8 cellular contexts compared by ENCODE assay signal in the genomic region with DNA sequence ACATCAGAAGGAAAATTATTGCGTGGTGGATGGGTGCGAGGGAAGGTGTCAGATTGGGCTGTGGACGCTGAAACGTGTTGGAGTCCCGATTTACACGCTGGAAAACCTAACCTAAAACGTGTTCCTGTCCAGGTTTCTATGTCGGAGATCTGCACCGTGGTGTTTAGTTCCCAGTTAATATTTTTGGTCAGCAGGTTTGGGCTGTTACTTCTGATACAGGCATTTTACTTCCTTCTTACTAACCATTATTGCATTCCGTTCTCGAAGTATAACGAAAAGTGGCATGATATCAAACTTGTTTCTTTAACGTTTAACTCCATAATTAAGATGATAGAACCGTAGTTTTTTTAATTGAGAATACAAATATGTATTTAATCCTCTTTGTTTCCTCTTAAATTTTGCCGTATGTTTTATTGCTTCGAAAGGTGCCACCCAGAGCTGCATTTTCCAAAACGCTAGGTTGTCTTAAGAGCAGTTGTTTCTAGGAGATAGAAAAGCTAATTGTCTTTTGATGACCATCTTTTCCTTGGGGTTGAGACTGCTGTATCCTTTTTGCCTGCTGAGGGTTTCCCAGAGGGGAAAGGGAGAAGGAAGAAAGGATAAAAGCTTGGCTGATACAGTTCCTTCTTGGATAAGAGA. TPM values are rescaled to one million over a fixed set of nuclear protein-coding genes. Genes with fewer than 3 reads are reported as not detected.
DNase-seq lines count a peak whose midpoint lies in the region; ATAC-seq and TF ChIP-seq lines count a peak whose summit lies in the region.

No MANE protein-coding gene starts in this region.

- H3K4me3 ChIP-seq in ACC112 (ENCODE audit: low read depth, low read length) (peak overlapping the region; percentile 91), HUES48 (ENCODE audit: low read depth, low read length) (peak overlapping the region; percentile 64), mammary epithelial cell (replicated peaks in 1 of 3; ENCODE audit: insufficient read depth in 1 of 3, low read depth in 2 of 3, low read length in 3 of 3) (peak overlapping the region; percentile 58 to 96 (median 87)), mucosa of rectum (ENCODE audit: low read length in 2 of 2) (peak overlapping the region; percentile 68 to 71)

- ATAC-seq in HG02981 (IDR thresholded peaks at IDR 0.05; ENCODE audit: unreplicated experiment) (no peak), GM19035 (IDR thresholded peaks at IDR 0.05; ENCODE audit: unreplicated experiment) (no peak)

- dilution Hi-C loops in mammary epithelial cell (cut with HindIII; ENCODE audit: low sequenced_read_pairs) = loop anchor here (5.0 kb wide), 1 partner anchor 63 kb away; no protein-coding TSS in a partner anchor

- CTCF ChIA-PET in mammary epithelial cell (lab: Charles Lee; ENCODE audit: low non-redundant PET) = no interaction called here

- H3K27me3 ChIP-seq in ACC112 (ENCODE audit: insufficient read depth, low read length) (no peaks in the 10 kb centered on the region), HUES48 (ENCODE audit: control insufficient read depth, insufficient read depth, low read length) (peaks cover 22% of the 10 kb centered on the region), mammary epithelial cell (ENCODE audit: insufficient read depth, low read length) (no peaks in the 10 kb centered on the region), mucosa of rectum (ENCODE audit: control insufficient read depth in 2 of 2, insufficient read depth in 2 of 2, low read length in 2 of 2) (peaks cover 3 to 5% of the 10 kb centered on the region in 2 donors)

- no peaks in the 10 kb centered on the region for H3K36me3 ChIP-seq in ACC112 (ENCODE audit: insufficient read depth, low read length)
- H3K36me3 ChIP-seq in HUES48 (ENCODE audit: control insufficient read depth, insufficient read depth, low read length) = no peaks in the 10 kb centered on the region
- H3K36me3 ChIP-seq in mammary epithelial cell (ENCODE audit: insufficient read depth, low read length) = no peaks in the 10 kb centered on the region
- no peaks in the 10 kb centered on the region for H3K36me3 ChIP-seq in mucosa of rectum (ENCODE audit: control insufficient read depth in 2 of 2, insufficient read depth in 2 of 2, low read length in 2 of 2)

- TF ChIP-seq CTCF in mammary epithelial cell (conservative IDR thresholded peaks at IDR 0.05 in 1 of 2, IDR thresholded peaks at IDR 0.05 in 1 of 2; ENCODE audit: extremely low read depth in 1 of 2, insufficient read depth in 1 of 2, low read depth in 1 of 2, low read length in 2 of 2) = no peak

- H3K9me3 ChIP-seq in HUES48 (ENCODE audit: control insufficient read depth, insufficient read depth, low read length) (no peaks in the 10 kb centered on the region), mammary epithelial cell (replicated peaks; ENCODE audit: insufficient read depth, low read length) (no peaks in the 10 kb centered on the region), mucosa of rectum (ENCODE audit: control insufficient read depth in 2 of 2, low read length in 2 of 2) (no peaks in the 10 kb centered on the region)

- H3K79me2 ChIP-seq in ACC112 (ENCODE audit: control insufficient read depth, insufficient read depth, low read length, unreplicated experiment) (peaks cover 18% of the 10 kb centered on the region), mammary epithelial cell (ENCODE audit: insufficient read depth, low read length) (peaks cover 56% of the 10 kb centered on the region)

- intact Hi-C loops in mammary epithelial cell (cut with micrococcal nuclease) = loop anchor here (2.0 to 5.0 kb wide), 3 partner anchors 53 to 113 kb away; no protein-coding TSS in a partner anchor

- H2AFZ ChIP-seq in ACC112 (ENCODE audit: low read length, unreplicated experiment) (peak overlapping the region; percentile 59), mammary epithelial cell (ENCODE audit: low read depth, low read length) (peak overlapping the region; percentile 73)

- H3K27ac ChIP-seq in ACC112 (ENCODE audit: low read depth, low read length) (peak overlapping the region; percentile 14; the same call in 1 of the 2 replicates), HUES48 (ENCODE audit: low read depth, low read length) (no peak overlapping the region), mammary epithelial cell (ENCODE audit: insufficient read depth, low read depth, low read length) (peak overlapping the region; percentile 30), mucosa of rectum (ENCODE audit: low read depth in 2 of 2, low read length in 2 of 2) (peak overlapping the region in 1 of 2 donors; percentile 18)

- in situ Hi-C loops in mammary epithelial cell (cut with MboI; ENCODE audit: low sequenced_read_pairs in 2 of 2) (no loop called here), KBM-7 (cut with MboI; ENCODE audit: low pct_unique_long_range_greater_than_20kb, low sequenced_read_pairs) (no loop called here)

- BruUV-seq in mammary epithelial cell (replicated peaks; lab: Mats Ljungman, UMichigan) = TSS peak; percentile 16

- DNase-seq in mammary epithelial cell = no peak
- DNase-seq in KBM-7 = no peak
- no peak for DNase-seq in OCI-M2 (lab: John Stamatoyannopoulos, UW; ENCODE audit: unreplicated experiment)

- H4K20me1 ChIP-seq in mammary epithelial cell (ENCODE audit: insufficient read depth, low read length) = no peaks in the 10 kb centered on the region

- H3K9ac ChIP-seq in HUES48 (ENCODE audit: low read depth, low read length) (no peak overlapping the region), mammary epithelial cell (ENCODE audit: insufficient read depth, low read length) (peak overlapping the region; percentile 59), mucosa of rectum (ENCODE audit: low read depth in 1 of 2, low read length in 2 of 2) (peak overlapping the region in 1 of 2 donors; percentile 0)

- WGBS in mammary epithelial cell (ENCODE audit: low coverage, missing lambda C conversion rate) = 4% methylated on average over 12 of the region's 17 CpGs

- H3K4me1 ChIP-seq in ACC112 (ENCODE audit: control insufficient read depth, insufficient read depth, low read length, unreplicated experiment) = peaks cover 8% of the 10 kb centered on the region
- peaks cover 5% of the 10 kb centered on the region; the same call in 1 of the 2 replicates for H3K4me1 ChIP-seq in HUES48 (ENCODE audit: control insufficient read depth, insufficient read depth, low read length)
- H3K4me1 ChIP-seq in mammary epithelial cell (ENCODE audit: insufficient read depth, low read length) = peaks cover 40% of the 10 kb centered on the region
- H3K4me1 ChIP-seq in mucosa of rectum (ENCODE audit: control insufficient read depth in 2 of 2, insufficient read depth in 2 of 2, low read length in 2 of 2) = peaks cover 8 to 19% of the 10 kb centered on the region in 2 donors

- peak overlapping the region; percentile 89 for H3K4me2 ChIP-seq in mammary epithelial cell (ENCODE audit: insufficient read depth, low read depth, low read length)

RNA-seq across cellular contexts. Expression of a gene that starts 1.3 kb away (rescaled TPM):
- total RNA-seq in mammary epithelial cell = 10 to 100 TPM; 42.5 to 82.9 TPM
- 17.2 TPM for polyA plus RNA-seq in mammary epithelial cell
- 26.9 TPM for polyA minus RNA-seq in mammary epithelial cell
